In the genomic region with DNA sequence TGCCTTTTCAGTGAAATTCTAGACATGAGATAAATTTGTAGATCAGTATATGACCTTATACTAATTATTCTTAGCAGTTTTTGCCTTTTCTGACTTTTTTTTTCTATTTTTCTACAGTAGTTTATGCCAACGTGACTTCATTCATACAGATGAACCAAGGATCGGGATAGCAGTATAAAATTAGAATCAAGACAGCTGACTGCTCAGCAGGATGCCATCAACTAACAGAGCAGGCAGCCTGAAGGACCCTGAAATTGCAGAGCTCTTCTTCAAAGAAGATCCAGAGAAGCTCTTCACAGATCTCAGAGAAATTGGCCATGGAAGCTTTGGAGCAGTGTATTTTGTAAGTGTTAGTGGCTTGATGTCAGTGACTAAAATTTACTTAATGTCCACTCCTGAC, we compare ENCODE assay signal across 24 cellular contexts.
DNase-seq lines count a peak whose midpoint lies in the region; ATAC-seq and TF ChIP-seq lines count a peak whose summit lies in the region.
"Had no signal": no experiment of that assay in that cellular context is flagged by ENCODE, and none has a peak within 500 bp of the region (broad histone marks: within the 10 kb centered on the region; RNA-seq: fewer than 3 reads in every experiment).

No MANE protein-coding gene starts in this region.

- H3K27me3 Mint-ChIP-seq in activated T-cell treated with anti-CD3 and anti-CD28 coated beads, Interleukin-2, amount 50 U/mL, for 72 hours (ENCODE audit: low read depth): no peaks in the 10 kb centered on the region
- no peaks in the 10 kb centered on the region for H3K27me3 Mint-ChIP-seq in CD8-positive, alpha-beta T cell (ENCODE audit: low read depth)
- no peaks in the 10 kb centered on the region for H3K27me3 Mint-ChIP-seq in natural killer cell treated with Interleukin-12 subunit alpha and Interleukin-12 subunit beta and Interleukin-15 and Interleukin-18, amount 100 ng/mL, for 72 hours
- H3K27me3 Mint-ChIP-seq: activated CD4-positive, alpha-beta memory T cell treated with anti-CD3 and anti-CD28 coated beads for 36 hours; activated naive CD8-positive, alpha-beta T cell treated with anti-CD3 and anti-CD28 coated beads for 36 hours; stimulated activated naive B cell treated with anti-CD40 and anti-IgM and Interleukin-4, amounts not matched to agents 10 μg/mL and 1 μg/mL and 100 μg/mL, for 72 hours had no signal

- no peak for TF ChIP-seq CTCF in CD8-positive, alpha-beta T cell (IDR thresholded peaks at IDR 0.05)

- no peak for ATAC-seq in activated T-cell treated with anti-CD3 and anti-CD28 coated beads, Interleukin-2, amount 50 U/mL, for 72 hours (replicated peaks in 1 of 2)
- ATAC-seq in CD8-positive, alpha-beta T cell: no peak
- ATAC-seq in natural killer cell treated with Interleukin-12 subunit alpha and Interleukin-12 subunit beta and Interleukin-15 and Interleukin-18, amount 100 ng/mL, for 72 hours: no peak
- ATAC-seq: stimulated activated naive B cell treated with anti-CD40 and anti-IgM and Interleukin-4, amounts not matched to agents 10 μg/mL and 1 μg/mL and 100 μg/mL, for 72 hours had no signal

- no peak for DNase-seq in activated T-cell treated with anti-CD3 and anti-CD28 coated beads, Interleukin-2, amount 50 U/mL, for 72 hours
- DNase-seq in activated T-cell treated with anti-CD3 and anti-CD28 coated beads for 4 hours: no peak
- DNase-seq in CD8-positive, alpha-beta T cell: no peak
- peak; percentile 92 for DNase-seq in cerebellar cortex (ENCODE audit: low spot score)
- DNase-seq in natural killer cell treated with Interleukin-12 subunit alpha and Interleukin-12 subunit beta and Interleukin-15 and Interleukin-18, amount 100 ng/mL, for 72 hours (ENCODE audit: low spot score): no peak
- no peak for DNase-seq in putamen (ENCODE audit: low spot score)
- DNase-seq in activated CD4-positive, alpha-beta T cell treated with anti-CD3 and anti-CD28 coated beads, Interleukin-2, amount 50 U/mL, for 48 hours: no peak
- DNase-seq in GDM1 (lab: John Stamatoyannopoulos, UW): no peak
- DNase-seq: activated CD4-positive, alpha-beta memory T cell treated with anti-CD3 and anti-CD28 coated beads for 36 hours; activated CD4-positive, CD25-positive, alpha-beta regulatory T cell; activated naive CD8-positive, alpha-beta T cell treated with anti-CD3 and anti-CD28 coated beads for 36 hours; cortex of kidney; IMR-90; mesendoderm; NCI-H1105; NCI-H2081 treated with DMSO at 0.1 percent for 48 hours; NCI-H526 treated with DMSO at 0.1 percent for 48 hours; nephron progenitor cell; stimulated activated CD4-positive, alpha-beta T cell treated with anti-CD3 and anti-CD28 coated beads, Interleukin-2, amount 100 ng/mL, for 24 hours; stimulated activated naive B cell treated with anti-CD40 and anti-IgM and Interleukin-4, amounts not matched to agents 10 μg/mL and 1 μg/mL and 100 μg/mL, for 72 hours; testis; uterus had no signal

- no peaks in the 10 kb centered on the region for H3K27me3 ChIP-seq in CD8-positive, alpha-beta T cell (ENCODE audit: insufficient read depth, low read length)
- H3K27me3 ChIP-seq: testis, uterus had no signal

- H3K36me3 ChIP-seq in CD8-positive, alpha-beta T cell (ENCODE audit: insufficient read depth, low read length): no peaks in the 10 kb centered on the region
- H3K36me3 ChIP-seq: uterus had no signal

- no peak overlapping the region for H3K27ac ChIP-seq in CD8-positive, alpha-beta T cell (ENCODE audit: low read depth, low read length)
- H3K27ac ChIP-seq: RWPE1, skin epidermis, uterus had no signal

- H3K9me3 ChIP-seq in CD8-positive, alpha-beta T cell (ENCODE audit: low read length): no peaks in the 10 kb centered on the region
- H3K9me3 ChIP-seq: testis, uterus had no signal

- peak overlapping the region; percentile 86 for H3K27ac Mint-ChIP-seq in activated T-cell treated with anti-CD3 and anti-CD28 coated beads, Interleukin-2, amount 50 U/mL, for 72 hours
- peak overlapping the region; percentile 30 for H3K27ac Mint-ChIP-seq in CD8-positive, alpha-beta T cell
- H3K27ac Mint-ChIP-seq in natural killer cell treated with Interleukin-12 subunit alpha and Interleukin-12 subunit beta and Interleukin-15 and Interleukin-18, amount 100 ng/mL, for 72 hours: peak overlapping the region; percentile 2 to 65
- H3K27ac Mint-ChIP-seq: activated CD4-positive, alpha-beta memory T cell treated with anti-CD3 and anti-CD28 coated beads for 36 hours; activated naive CD8-positive, alpha-beta T cell treated with anti-CD3 and anti-CD28 coated beads for 36 hours; stimulated activated naive B cell treated with anti-CD40 and anti-IgM and Interleukin-4, amounts not matched to agents 10 μg/mL and 1 μg/mL and 100 μg/mL, for 72 hours had no signal

- intact Hi-C loops in CD8-positive, alpha-beta T cell (cut with DNase I, micrococcal nuclease): loop anchor here in 1 of 2 experiments (5.0 kb wide), 1 partner anchor 626 kb away; no protein-coding TSS in a partner anchor

- POLR2A ChIA-PET in CD8-positive, alpha-beta T cell (lab: Charles Lee): no interaction called here

- no peaks in the 10 kb centered on the region for H3K9me3 Mint-ChIP-seq in activated T-cell treated with anti-CD3 and anti-CD28 coated beads, Interleukin-2, amount 50 U/mL, for 72 hours
- H3K9me3 Mint-ChIP-seq in CD8-positive, alpha-beta T cell: no peaks in the 10 kb centered on the region
- H3K9me3 Mint-ChIP-seq in natural killer cell treated with Interleukin-12 subunit alpha and Interleukin-12 subunit beta and Interleukin-15 and Interleukin-18, amount 100 ng/mL, for 72 hours: no peaks in the 10 kb centered on the region
- H3K9me3 Mint-ChIP-seq: activated CD4-positive, alpha-beta memory T cell treated with anti-CD3 and anti-CD28 coated beads for 36 hours had no signal

- H3K36me3 Mint-ChIP-seq in activated T-cell treated with anti-CD3 and anti-CD28 coated beads, Interleukin-2, amount 50 U/mL, for 72 hours (ENCODE audit: insufficient read depth in 2 of 2): peaks cover 6 to 33% of the 10 kb centered on the region in 2 donors
- H3K36me3 Mint-ChIP-seq in CD8-positive, alpha-beta T cell: peaks cover 51% of the 10 kb centered on the region
- H3K36me3 Mint-ChIP-seq in natural killer cell treated with Interleukin-12 subunit alpha and Interleukin-12 subunit beta and Interleukin-15 and Interleukin-18, amount 100 ng/mL, for 72 hours: peaks cover 15% of the 10 kb centered on the region

- no peak overlapping the region for H3K4me3 Mint-ChIP-seq in activated T-cell treated with anti-CD3 and anti-CD28 coated beads, Interleukin-2, amount 50 U/mL, for 72 hours
- no peak overlapping the region for H3K4me3 Mint-ChIP-seq in CD8-positive, alpha-beta T cell
- no peak overlapping the region for H3K4me3 Mint-ChIP-seq in natural killer cell treated with Interleukin-12 subunit alpha and Interleukin-12 subunit beta and Interleukin-15 and Interleukin-18, amount 100 ng/mL, for 72 hours
- H3K4me3 Mint-ChIP-seq: activated CD4-positive, alpha-beta memory T cell treated with anti-CD3 and anti-CD28 coated beads for 36 hours; activated naive CD8-positive, alpha-beta T cell treated with anti-CD3 and anti-CD28 coated beads for 36 hours; nephron progenitor cell; stimulated activated naive B cell treated with anti-CD40 and anti-IgM and Interleukin-4, amounts not matched to agents 10 μg/mL and 1 μg/mL and 100 μg/mL, for 72 hours had no signal

- CTCF ChIA-PET in CD8-positive, alpha-beta T cell (lab: Charles Lee): no interaction called here

- peaks cover 6% of the 10 kb centered on the region for H3K4me1 ChIP-seq in CD8-positive, alpha-beta T cell (ENCODE audit: insufficient read depth, low read length)
- H3K4me1 ChIP-seq: uterus had no signal

- no peak overlapping the region for H3K4me3 ChIP-seq in CD8-positive, alpha-beta T cell (ENCODE audit: low read depth, low read length)
- H3K4me3 ChIP-seq: skin epidermis, testis, uterus had no signal

- H3K4me1 Mint-ChIP-seq in activated T-cell treated with anti-CD3 and anti-CD28 coated beads, Interleukin-2, amount 50 U/mL, for 72 hours (ENCODE audit: low read depth): peaks cover 29% of the 10 kb centered on the region
- H3K4me1 Mint-ChIP-seq in CD8-positive, alpha-beta T cell (ENCODE audit: low read depth): peaks cover 27% of the 10 kb centered on the region
- H3K4me1 Mint-ChIP-seq in natural killer cell treated with Interleukin-12 subunit alpha and Interleukin-12 subunit beta and Interleukin-15 and Interleukin-18, amount 100 ng/mL, for 72 hours (ENCODE audit: low read depth in 2 of 2): peaks cover 21 to 34% of the 10 kb centered on the region in 2 donors

Comparison
In these comparisons a context has a peak if more than half of its experiments do, and no peak if none do; other contexts are left out.
1. H3K27ac Mint-ChIP-seq: peak in every context shown above with its lines; median percentile 86 in activated T-cell treated with anti-CD3 and anti-CD28 coated beads, Interleukin-2, amount 50 U/mL, for 72 hours; 34 in natural killer cell treated with Interleukin-12 subunit alpha and Interleukin-12 subunit beta and Interleukin-15 and Interleukin-18, amount 100 ng/mL, for 72 hours; 30 in CD8-positive, alpha-beta T cell.